In genomic region chr4:2696423-2696822, GRCh38 we compare ENCODE assay signal across 9 cellular contexts. TPM values are rescaled to one million over a fixed set of nuclear protein-coding genes. Genes with fewer than 3 reads are reported as not detected.
DNase-seq lines count a peak whose midpoint lies in the region; ATAC-seq and TF ChIP-seq lines count a peak whose summit lies in the region.
"Had no signal": no experiment of that assay in that cellular context is flagged by ENCODE, and none has a peak within 500 bp of the region (broad histone marks: within the 10 kb centered on the region; RNA-seq: fewer than 3 reads in every experiment).

No MANE protein-coding gene starts in this region.

- CTCF ChIA-PET in activated B cell treated with CpG ODN at 0.5 μM for 24 hours (lab: Charles Lee), result interaction anchor here (0.7 to 2.5 kb wide), 8 partner anchors 9 to 258 kb away, joined by 3 to 8 read pairs (median 3); no protein-coding TSS in a partner anchor

- TF ChIP-seq CTCF in activated B cell treated with CpG ODN at 0.5 μM for 24 hours (IDR thresholded peaks at IDR 0.05), result no peak

- peaks cover 5% of the 10 kb centered on the region for H3K9me3 Mint-ChIP-seq in activated B cell treated with CpG ODN at 0.5 μM for 24 hours

- intact Hi-C loops in activated B cell treated with CpG ODN at 0.5 μM for 24 hours (cut with micrococcal nuclease), result loop anchor here (1.0 to 2.0 kb wide), 5 partner anchors 24 to 266 kb away; partner anchors contain the start of genes GRK4, NOP14, RNF4 and TNIP2

- peak; percentile 26 for TF ChIP-seq POLR2A in GM15510 (IDR thresholded peaks at IDR 0.05; ENCODE audit: borderline replicate concordance, extremely low read depth, insufficient read length)

- peaks cover 86% of the 10 kb centered on the region for H3K36me3 Mint-ChIP-seq in activated B cell treated with CpG ODN at 0.5 μM for 24 hours (ENCODE audit: low read depth)

- peak overlapping the region; percentile 74 for H3K4me3 Mint-ChIP-seq in activated B cell treated with CpG ODN at 0.5 μM for 24 hours

- H3K4me1 Mint-ChIP-seq in activated B cell treated with CpG ODN at 0.5 μM for 24 hours, result peaks cover 72% of the 10 kb centered on the region

- ATAC-seq in GM21360 (IDR thresholded peaks at IDR 0.05; ENCODE audit: unreplicated experiment) (peak; percentile 88), HG03139 (IDR thresholded peaks at IDR 0.05; ENCODE audit: unreplicated experiment) (peak; percentile 93), activated B cell treated with CpG ODN at 0.5 μM for 24 hours (ENCODE audit: low read depth) (peak; percentile 90)

- peak overlapping the region; percentile 96 for H3K27ac Mint-ChIP-seq in activated B cell treated with CpG ODN at 0.5 μM for 24 hours

- no peaks in the 10 kb centered on the region for H3K27me3 Mint-ChIP-seq in activated B cell treated with CpG ODN at 0.5 μM for 24 hours

- POLR2A ChIA-PET in activated B cell treated with CpG ODN at 0.5 μM for 24 hours (lab: Charles Lee), result interaction anchor here (0.6 to 3.3 kb wide), 19 partner anchors 9 to 381 kb away, joined by 3 to 56 read pairs (median 4); partner anchors contain the start of genes FAM193A and TNIP2

- DNase-seq in activated B cell treated with CpG ODN at 0.5 μM for 24 hours (peak; percentile 72), NCI-H526 treated with DMSO at 0.1 percent for 48 hours (lab: John Stamatoyannopoulos, UW) (no peak), DMS114 treated with DMSO at 0.1 percent for 48 hours (lab: John Stamatoyannopoulos, UW; ENCODE audit: unreplicated experiment) (no peak), putamen (ENCODE audit: low spot score) (no peak)
- DNase-seq in activated CD4-positive, CD25-positive, alpha-beta regulatory T cell (lab: John Stamatoyannopoulos, UW), result no peak
- DNase-seq: DND-41 had no signal

RNA-seq across cellular contexts. Expression of gene TNIP2, which starts 59.7 kb away (rescaled TPM):
- total RNA-seq in activated B cell treated with CpG ODN at 0.5 μM for 24 hours, result 79.1 and 83.2 TPM in 2 replicates
